11 cellular contexts compared by ENCODE assay signal in genomic region chr6:126133984-126134383, GRCh38.
"Had no signal": no experiment of that assay in that cellular context is flagged by ENCODE, and none has a peak within 500 bp of the region (broad histone marks: within the 10 kb centered on the region; RNA-seq: fewer than 3 reads in every experiment).

No MANE protein-coding gene starts in this region.

- H3K9me3 ChIP-seq: HAP-1 had no signal

- H3K9ac ChIP-seq: GM23248 had no signal

- H3K36me3 ChIP-seq: HAP-1 had no signal

- DNase-seq: GM23248, GOT3, H7, H9, HCEC 1CT, HFFc6 had no signal

- H3K4me2 ChIP-seq: GM23338 had no signal

- H2AFZ ChIP-seq: GM23248, GM23338 had no signal

- H3K4me1 ChIP-seq: HAP-1 had no signal

- FAIRE-seq: H1, H54 had no signal

- ATAC-seq: GM23338, HCT116 had no signal

- H3K27ac ChIP-seq: GM23248 had no signal

- H3K4me3 ChIP-seq: GM23248, GM23338, HAP-1 had no signal
